9 cellular contexts compared by ENCODE assay signal in the genomic region with DNA sequence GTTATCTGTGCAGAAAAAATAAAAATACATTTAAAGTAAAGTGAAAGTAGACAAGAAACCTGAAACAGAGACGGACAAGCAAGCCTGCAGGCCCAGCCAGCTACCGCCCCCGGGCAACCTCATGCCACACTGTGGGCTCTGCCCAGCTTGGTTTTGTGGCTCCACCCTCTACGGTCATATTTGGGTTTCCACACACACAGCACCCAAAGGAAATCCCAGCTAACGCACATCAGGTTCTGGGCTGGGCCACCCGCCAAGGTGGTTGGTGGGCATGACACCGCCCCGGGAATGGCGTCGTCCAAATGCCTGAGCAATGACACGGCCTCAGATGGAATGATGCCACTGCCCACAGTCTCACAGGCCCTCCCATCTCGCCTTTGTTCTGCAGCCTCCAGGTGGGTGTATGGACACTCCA. TPM values are rescaled to one million over a fixed set of nuclear protein-coding genes. Genes with fewer than 3 reads are reported as not detected.
DNase-seq lines count a peak whose midpoint lies in the region; ATAC-seq and TF ChIP-seq lines count a peak whose summit lies in the region.
"Had no signal": no experiment of that assay in that cellular context is flagged by ENCODE, and none has a peak within 500 bp of the region (broad histone marks: within the 10 kb centered on the region; RNA-seq: fewer than 3 reads in every experiment).

No MANE protein-coding gene starts in this region.

- no peaks in the 10 kb centered on the region for H3K36me3 ChIP-seq in HCT116 (ENCODE audit: control insufficient read depth in 1 of 2, insufficient read depth in 2 of 2, low read length in 2 of 2)
- no peaks in the 10 kb centered on the region for H3K36me3 ChIP-seq in vagina
- no peaks in the 10 kb centered on the region for H3K36me3 ChIP-seq in adrenal gland (replicated peaks in 1 of 2)

- intact Hi-C loops in HCT116 (cut with micrococcal nuclease) = loop anchor here (1.0 kb wide), 1 partner anchor 37 kb away; no protein-coding TSS in a partner anchor
- intact Hi-C loops in vagina (cut with DNase I) = no loop called here
- intact Hi-C loops in adrenal gland (cut with DNase I) = no loop called here

- H3K27ac ChIP-seq in HCT116 (ENCODE audit: low read depth, low read length) (peak overlapping the region; percentile 1), vagina (no peak overlapping the region), adrenal gland (no peak overlapping the region)

- DNase-seq in HCT116 (ENCODE audit: low read depth, low spot score) (peak; percentile 92), epithelial cell of proximal tubule (ENCODE audit: low read depth) (peak; percentile 74), NCI-H2107 treated with DMSO at 0.1 percent for 48 hours (lab: John Stamatoyannopoulos, UW; ENCODE audit: unreplicated experiment) (no peak), vagina (ENCODE audit: extremely low spot score in 2 of 2) (no peak), adrenal gland (no peak)
- DNase-seq in activated CD4-positive, alpha-beta T cell treated with anti-CD3 and anti-CD28 coated beads, Interleukin-2, amount 50 U/mL, for 1 hour = peak; percentile 35
- peak; percentile 55 to 58 for DNase-seq in stimulated activated CD4-positive, alpha-beta T cell treated with anti-CD3 and anti-CD28 coated beads, Interleukin-2, amount 100 ng/mL, for 24 hours

- 0 out of 2 replicates have a peak, but pooled peaks have one; percentile 9 for TF ChIP-seq RAD21 in HCT116 (IDR thresholded peaks at IDR 0.05; ENCODE audit: low read depth)

- H3K27me3 ChIP-seq in HCT116 (ENCODE audit: insufficient read depth, low read length) (no peaks in the 10 kb centered on the region), vagina (no peaks in the 10 kb centered on the region), adrenal gland (no peaks in the 10 kb centered on the region)

- ATAC-seq in HCT116 (peak; percentile 96), GM19452 (IDR thresholded peaks at IDR 0.05; ENCODE audit: unreplicated experiment) (no peak)

- CTCF ChIA-PET in HCT116 (lab: Charles Lee) = interaction anchor here (1.1 kb wide), 1 partner anchor 38 kb away, joined by 6 read pairs; no protein-coding TSS in a partner anchor

- BruUV-seq in HCT116 (replicated peaks; lab: Mats Ljungman, UMichigan) = no TSS peak

- H4K20me1 ChIP-seq in HCT116 (ENCODE audit: insufficient read depth) = no peaks in the 10 kb centered on the region

- no peaks in the 10 kb centered on the region for H3K79me2 ChIP-seq in HCT116 (ENCODE audit: insufficient read depth, low read length)

- H3K9me3 ChIP-seq in HCT116 (ENCODE audit: control insufficient read depth in 1 of 2, insufficient read depth in 1 of 2, low read depth in 1 of 2, low read length in 2 of 2) (no peaks in the 10 kb centered on the region), vagina (no peaks in the 10 kb centered on the region), adrenal gland (replicated peaks in 1 of 3) (no peaks in the 10 kb centered on the region)

- TF ChIP-seq POLR2A in HCT116 (IDR thresholded peaks at IDR 0.05; ENCODE audit: borderline replicate concordance, extremely low read depth, insufficient read depth, insufficient read length) (no peak), vagina (IDR thresholded peaks at IDR 0.05) (no peak), adrenal gland (IDR thresholded peaks at IDR 0.05) (no peak)

- H3K9ac ChIP-seq in HCT116 (ENCODE audit: low read length) = peak overlapping the region; percentile 51

- 68 to 76% (median 70%) methylated on average over 11 to 12 of the region's 12 CpGs for WGBS in adrenal gland, 4 donors

- H3K4me1 ChIP-seq in HCT116 (ENCODE audit: control insufficient read depth in 1 of 2, insufficient read depth in 2 of 2, low read length in 2 of 2) (peaks cover 24 to 61% of the 10 kb centered on the region in 2 experiments), vagina (peaks cover 13% of the 10 kb centered on the region), adrenal gland (replicated peaks in 1 of 2) (no peaks in the 10 kb centered on the region)

- H3K4me3 ChIP-seq in HCT116 (replicated peaks in 1 of 2; ENCODE audit: low read depth in 1 of 2, low read length in 2 of 2) (peak overlapping the region in 1 of 2 experiments; percentile 18; a peak in 1 of 4 replicates), epithelial cell of proximal tubule (ENCODE audit: low read depth, low read length) (peak overlapping the region; percentile 10), vagina (no peak overlapping the region), adrenal gland (no peak overlapping the region)

- POLR2A ChIA-PET in HCT116 (lab: Charles Lee) = no interaction called here

- RAD21 ChIA-PET in HCT116 (lab: Charles Lee; ENCODE audit: low non-redundant PET in 1 of 2, low total read pairs in 2 of 2, uncharacterized antibody in 2 of 2, unreplicated experiment in 2 of 2) = interaction anchor here in 1 of 2 experiments (1.0 kb wide), 1 partner anchor 37 kb away, joined by 5 read pairs; no protein-coding TSS in a partner anchor

- H3K4me2 ChIP-seq in HCT116 (ENCODE audit: low read length) = peak overlapping the region; percentile 70

- no peak overlapping the region for H2AFZ ChIP-seq in HCT116 (ENCODE audit: low read depth, low read length, poor library complexity, severe bottlenecking)

- TF ChIP-seq CTCF in HCT116 (IDR thresholded peaks at IDR 0.05 in 2 of 3, conservative IDR thresholded peaks at IDR 0.05 in 1 of 3; ENCODE audit: borderline replicate concordance in 1 of 3, insufficient read depth in 1 of 3, low read depth in 2 of 3, low read length in 2 of 3) (no peak), epithelial cell of proximal tubule (conservative IDR thresholded peaks at IDR 0.05; ENCODE audit: low read depth, low read length) (no peak), vagina (IDR thresholded peaks at IDR 0.05) (no peak), adrenal gland (IDR thresholded peaks at IDR 0.05) (no peak)

- H3K9me2 ChIP-seq in HCT116 (ENCODE audit: insufficient read depth) = 0 out of 2 replicates have a peak, but pooled peaks cover 2% of the 10 kb centered on the region

TF ChIP-seq in HCT116, 20 proteins besides CTCF, POLR2A, EP300 and RAD21 (continues in another document):
- no peak for TF ChIP-seq ZFX (IDR thresholded peaks at IDR 0.05)
- no peak for TF ChIP-seq ATF3 (IDR thresholded peaks at IDR 0.05)
- TF ChIP-seq, protein P1, sequence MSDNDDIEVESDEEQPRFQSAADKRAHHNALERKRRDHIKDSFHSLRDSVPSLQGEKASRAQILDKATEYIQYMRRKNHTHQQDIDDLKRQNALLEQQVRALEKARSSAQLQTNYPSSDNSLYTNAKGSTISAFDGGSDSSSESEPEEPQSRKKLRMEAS (IDR thresholded peaks at IDR 0.05) = peak; percentile 57
- 0 out of 2 replicates have a peak, but pooled peaks have one; percentile 61 for TF ChIP-seq EGR1 (IDR thresholded peaks at IDR 0.05; ENCODE audit: low read depth)
- TF ChIP-seq EZH2 (IDR thresholded peaks at IDR 0.05) = no peak
- TF ChIP-seq SIN3A (IDR thresholded peaks at IDR 0.05; ENCODE audit: low read depth) = peak; percentile 35; the same call in 1 of the 2 replicates
- TF ChIP-seq, protein P2, sequence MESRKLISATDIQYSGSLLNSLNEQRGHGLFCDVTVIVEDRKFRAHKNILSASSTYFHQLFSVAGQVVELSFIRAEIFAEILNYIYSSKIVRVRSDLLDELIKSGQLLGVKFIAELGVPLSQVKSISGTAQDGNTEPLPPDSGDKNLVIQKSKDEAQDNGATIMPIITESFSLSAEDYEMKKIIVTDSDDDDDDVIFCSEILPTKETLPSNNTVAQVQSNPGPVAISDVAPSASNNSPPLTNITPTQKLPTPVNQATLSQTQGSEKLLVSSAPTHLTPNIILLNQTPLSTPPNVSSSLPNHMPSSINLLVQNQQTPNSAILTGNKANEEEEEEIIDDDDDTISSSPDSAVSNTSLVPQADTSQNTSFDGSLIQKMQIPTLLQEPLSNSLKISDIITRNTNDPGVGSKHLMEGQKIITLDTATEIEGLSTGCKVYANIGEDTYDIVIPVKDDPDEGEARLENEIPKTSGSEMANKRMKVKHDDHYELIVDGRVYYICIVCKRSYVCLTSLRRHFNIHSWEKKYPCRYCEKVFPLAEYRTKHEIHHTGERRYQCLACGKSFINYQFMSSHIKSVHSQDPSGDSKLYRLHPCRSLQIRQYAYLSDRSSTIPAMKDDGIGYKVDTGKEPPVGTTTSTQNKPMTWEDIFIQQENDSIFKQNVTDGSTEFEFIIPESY (IDR thresholded peaks at IDR 0.05; ENCODE audit: extremely low read depth, insufficient replicate concordance, low read length) = peak; percentile 63
- no peak for TF ChIP-seq EZH2phosphoT487 (IDR thresholded peaks at IDR 0.05; ENCODE audit: borderline replicate concordance)
- peak; percentile 79 for TF ChIP-seq JUND (IDR thresholded peaks at IDR 0.05)

RNA-seq across cellular contexts. Expression of gene FAM110A, which starts 22.9 kb away (rescaled TPM):
- 26.4 TPM for total RNA-seq in HCT116 (2021; ENCODE audit: unreplicated experiment)
- polyA plus RNA-seq in HCT116 (2012) = 26.3 and 30.1 TPM in 2 replicates
- 10.9 and 18.3 TPM in 2 replicates for total RNA-seq in epithelial cell of proximal tubule
- total RNA-seq in vagina = 11.8 TPM
- total RNA-seq in adrenal gland = 10 to 100 TPM in 5 of 8 donors, 1 to 10 TPM in 3; 4.8 to 16.7 (median 10.8) TPM
- polyA plus RNA-seq in adrenal gland = 1 to 10 TPM; 2.4 to 7.1 (median 6.2) TPM

RNA-seq across cellular contexts. Expression of gene ANGPT4, which starts 59.8 kb away (rescaled TPM):
- total RNA-seq in HCT116 (2021; ENCODE audit: unreplicated experiment) = not detected
- 0.31 and 0.39 TPM in 2 replicates for polyA plus RNA-seq in HCT116 (2012)
- not detected in 2 replicates for total RNA-seq in epithelial cell of proximal tubule
- total RNA-seq in vagina = 0.98 TPM
- total RNA-seq in adrenal gland = under 1 TPM in 7 of 8 donors, not detected in 1; 0.06 to 0.87 (median 0.27) TPM
- polyA plus RNA-seq in adrenal gland = 1 to 10 TPM in 1 of 3 donors, under 1 TPM in 2; 0.07 to 1.0 (median 0.48) TPM
- total RNA-seq: T-helper 1 cell treated with Interleukin-12 subunit alpha and Interleukin-12 subunit beta and Interleukin-4 antibody, amounts not matched to agents 30 ng/mL and 1 ng/mL, for 36 hours had no signal

Comparison
In these comparisons a context has a peak if more than half of its experiments do, and no peak if none do; other contexts are left out.
1. DNase-seq: peak in HCT116 (single experiment), activated CD4-positive, alpha-beta T cell treated with anti-CD3 and anti-CD28 coated beads, Interleukin-2, amount 50 U/mL, for 1 hour (single experiment), epithelial cell of proximal tubule (single experiment) and stimulated activated CD4-positive, alpha-beta T cell treated with anti-CD3 and anti-CD28 coated beads, Interleukin-2, amount 100 ng/mL, for 24 hours (2 of 2); none in NCI-H2107 treated with DMSO at 0.1 percent for 48 hours (single experiment), vagina (0 of 2) and adrenal gland (0 of 7).